In genomic region chr7:43702974-43703373, GRCh38 we compare ENCODE assay signal across 19 cellular contexts. TPM values are rescaled to one million over a fixed set of nuclear protein-coding genes. Genes with fewer than 3 reads are reported as not detected.
DNase-seq lines count a peak whose midpoint lies in the region; ATAC-seq, FAIRE-seq and TF ChIP-seq lines count a peak whose summit lies in the region.
"Had no signal": no experiment of that assay in that cellular context is flagged by ENCODE, and none has a peak within 500 bp of the region (broad histone marks: within the 10 kb centered on the region; RNA-seq: fewer than 3 reads in every experiment).

No MANE protein-coding gene starts in this region.

- DNase-seq in CD8-positive, alpha-beta memory T cell = no peak
- DNase-seq in activated naive CD8-positive, alpha-beta T cell treated with anti-CD3 and anti-CD28 coated beads for 36 hours = no peak
- DNase-seq in NCI-H226 = no peak
- no peak for DNase-seq in GM10266 (ENCODE audit: extremely low spot score)
- no peak for DNase-seq in GM19240 (ENCODE audit: insufficient read length, low spot score)
- DNase-seq in NCI-H345 (lab: John Stamatoyannopoulos, UW) = no peak
- DNase-seq: ACHN; AML-193; CD4-positive, CD25-positive, alpha-beta regulatory T cell; DMS53; Karpas-422; NCI-H187; NCI-H446; NCI-H69; OCI-M1; RPMI8226; SIG-M5 had no signal

- no peak for TF ChIP-seq CTCF in GM10266 (IDR thresholded peaks at IDR 0.05; ENCODE audit: control insufficient read depth, insufficient read depth, low read depth, missing control alignments)

- no peak overlapping the region for H3K27ac ChIP-seq in CD8-positive, alpha-beta memory T cell (ENCODE audit: low read depth, low read length)

- peak overlapping the region in 1 of 7 donors; percentile 5 for H3K4me3 Mint-ChIP-seq in CD8-positive, alpha-beta memory T cell
- no peak overlapping the region for H3K4me3 Mint-ChIP-seq in activated naive CD8-positive, alpha-beta T cell treated with anti-CD3 and anti-CD28 coated beads for 36 hours
- H3K4me3 Mint-ChIP-seq: CD4-positive, CD25-positive, alpha-beta regulatory T cell had no signal

- peak; percentile 72 for FAIRE-seq in islet of Langerhans (lab: Jason Lieb, UNC)

- H3K27me3 Mint-ChIP-seq in CD8-positive, alpha-beta memory T cell = no peaks in the 10 kb centered on the region
- H3K27me3 Mint-ChIP-seq in activated naive CD8-positive, alpha-beta T cell treated with anti-CD3 and anti-CD28 coated beads for 36 hours = no peaks in the 10 kb centered on the region
- H3K27me3 Mint-ChIP-seq: CD4-positive, CD25-positive, alpha-beta regulatory T cell had no signal

- no peaks in the 10 kb centered on the region for H3K9me3 ChIP-seq in CD8-positive, alpha-beta memory T cell (ENCODE audit: low read length)

- POLR2A ChIA-PET in CD8-positive, alpha-beta memory T cell (lab: Charles Lee) = no interaction called here

- peaks cover 29 to 70% (median 39%) of the 10 kb centered on the region in 3 donors for H3K4me1 Mint-ChIP-seq in CD8-positive, alpha-beta memory T cell
- H3K4me1 Mint-ChIP-seq in activated naive CD8-positive, alpha-beta T cell treated with anti-CD3 and anti-CD28 coated beads for 36 hours = peaks cover 59% of the 10 kb centered on the region

- peaks cover 30% of the 10 kb centered on the region for H3K4me1 ChIP-seq in CD8-positive, alpha-beta memory T cell (ENCODE audit: insufficient read depth, low read length)

- H3K27ac Mint-ChIP-seq in CD8-positive, alpha-beta memory T cell = peak overlapping the region in 7 of 8 donors; percentile 13 to 59 (median 52)
- peak overlapping the region; percentile 22 for H3K27ac Mint-ChIP-seq in activated naive CD8-positive, alpha-beta T cell treated with anti-CD3 and anti-CD28 coated beads for 36 hours

- ATAC-seq in GM18498 (IDR thresholded peaks at IDR 0.05; ENCODE audit: unreplicated experiment) = peak; percentile 38

- no peaks in the 10 kb centered on the region for H3K27me3 ChIP-seq in CD8-positive, alpha-beta memory T cell (ENCODE audit: insufficient read depth, low read length, poor library complexity, severe bottlenecking)

- H3K9me3 Mint-ChIP-seq in CD8-positive, alpha-beta memory T cell = peaks cover 0 to 12% (median 0%) of the 10 kb centered on the region in 5 donors
- H3K9me3 Mint-ChIP-seq in activated naive CD8-positive, alpha-beta T cell treated with anti-CD3 and anti-CD28 coated beads for 36 hours = peaks cover 1% of the 10 kb centered on the region
- H3K9me3 Mint-ChIP-seq: CD4-positive, CD25-positive, alpha-beta regulatory T cell had no signal

- H3K36me3 ChIP-seq in CD8-positive, alpha-beta memory T cell (ENCODE audit: insufficient read depth, low read length) = no peaks in the 10 kb centered on the region

- peaks cover 0 to 27% (median 4%) of the 10 kb centered on the region in 3 donors for H3K36me3 Mint-ChIP-seq in CD8-positive, alpha-beta memory T cell
- peaks cover 33% of the 10 kb centered on the region for H3K36me3 Mint-ChIP-seq in activated naive CD8-positive, alpha-beta T cell treated with anti-CD3 and anti-CD28 coated beads for 36 hours

- no peak overlapping the region for H3K4me3 ChIP-seq in CD8-positive, alpha-beta memory T cell (ENCODE audit: low read length)

- CTCF ChIA-PET in CD8-positive, alpha-beta memory T cell (lab: Charles Lee) = interaction anchor here (6.8 kb wide), 1 partner anchor 120 kb away, joined by 319 read pairs; the partner anchor contains the start of gene STK17A

RNA-seq across cellular contexts. Expression of gene COA1, which starts 26.3 kb away (rescaled TPM):
- 10 to 100 TPM; 75.9 to 81.6 TPM for total RNA-seq in CD8-positive, alpha-beta memory T cell
- polyA plus RNA-seq in CD8-positive, alpha-beta memory T cell = 68.9 TPM
- 10 to 100 TPM; 82.1 to 84.1 TPM for total RNA-seq in activated naive CD8-positive, alpha-beta T cell treated with anti-CD3 and anti-CD28 coated beads for 36 hours

RNA-seq across cellular contexts. Expression of gene BLVRA, which starts 55.5 kb away (rescaled TPM):
- 10 to 100 TPM; 26.8 to 30.1 TPM for total RNA-seq in CD8-positive, alpha-beta memory T cell
- 52.6 TPM for polyA plus RNA-seq in CD8-positive, alpha-beta memory T cell
- 10 to 100 TPM; 36.1 to 36.3 TPM for total RNA-seq in activated naive CD8-positive, alpha-beta T cell treated with anti-CD3 and anti-CD28 coated beads for 36 hours
